In the genomic region with DNA sequence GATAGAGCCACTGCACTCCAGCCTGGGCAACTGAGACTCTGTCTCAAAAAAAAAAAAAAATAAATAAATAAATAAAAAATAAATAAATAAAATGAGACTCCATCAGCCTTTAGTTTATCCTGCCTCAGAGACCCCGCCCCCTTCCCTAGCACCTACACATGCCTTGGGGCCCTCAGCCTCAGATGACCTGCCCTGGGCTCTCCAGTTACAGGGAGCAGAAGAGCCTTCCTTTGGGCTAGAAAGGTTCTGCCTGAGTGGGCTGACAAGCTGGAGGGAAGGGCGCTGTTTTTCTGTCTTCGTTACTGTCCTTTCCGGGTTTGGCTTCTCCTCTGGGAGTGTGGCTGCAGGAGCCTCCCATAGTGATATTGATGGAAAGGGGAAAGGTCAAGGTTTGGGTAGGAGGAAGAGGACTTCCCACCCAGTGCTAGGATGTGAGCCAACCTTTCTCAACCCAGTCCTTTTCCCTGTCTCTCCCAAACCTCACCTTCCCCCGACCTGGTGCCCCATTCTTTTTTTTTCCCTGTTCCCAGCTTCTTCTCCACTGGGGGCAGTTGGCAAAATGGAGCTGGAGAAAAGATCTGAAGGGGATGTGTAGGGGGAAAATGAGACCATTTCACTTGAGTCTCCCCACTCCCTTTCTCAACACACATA, we compare ENCODE assay signal across 9 cellular contexts. TPM values are rescaled to one million over a fixed set of nuclear protein-coding genes. Genes with fewer than 3 reads are reported as not detected.
DNase-seq lines count a peak whose midpoint lies in the region; ATAC-seq and TF ChIP-seq lines count a peak whose summit lies in the region.
"Had no signal": no experiment of that assay in that cellular context is flagged by ENCODE, and none has a peak within 500 bp of the region (broad histone marks: within the 10 kb centered on the region; RNA-seq: fewer than 3 reads in every experiment).

No MANE protein-coding gene starts in this region.

- H3K27me3 Mint-ChIP-seq in MCF 10A (ENCODE audit: insufficient read depth, unreplicated experiment) = no peaks in the 10 kb centered on the region

- H3K36me3 Mint-ChIP-seq in MCF 10A (ENCODE audit: insufficient read depth, unreplicated experiment) = peaks cover 24% of the 10 kb centered on the region

- no peak for TF ChIP-seq EP300 in neural cell (conservative IDR thresholded peaks at IDR 0.05; ENCODE audit: poor library complexity, severe bottlenecking)

- TF ChIP-seq CTCF in MCF 10A (IDR thresholded peaks at IDR 0.05; ENCODE audit: unreplicated experiment) (no peak), neural cell (IDR thresholded peaks at IDR 0.05; ENCODE audit: poor library complexity, severe bottlenecking) (peak; percentile 27)

- peak overlapping the region; percentile 91 for H3K27ac Mint-ChIP-seq in MCF 10A (ENCODE audit: low read depth, unreplicated experiment)

- H3F3A ChIP-seq in neural cell (ENCODE audit: insufficient read depth, low read length, poor library complexity, severe bottlenecking) = peaks cover 5% of the 10 kb centered on the region

- no peak for TF ChIP-seq RAD21 in neural cell (conservative IDR thresholded peaks at IDR 0.05)

- H3K9me3 ChIP-seq in KOPT-K1 (ENCODE audit: insufficient read depth, low read length, poor library complexity, severe bottlenecking) (no peaks in the 10 kb centered on the region), neural cell (ENCODE audit: low read length) (no peaks in the 10 kb centered on the region)

- POLR2A ChIA-PET in MCF 10A (lab: Yijun Ruan, JAX) = interaction anchor here (0.7 to 6.5 kb wide), 7 partner anchors 15 to 388 kb away, joined by 3 to 69 read pairs (median 15); a partner anchor contains a TSS

- peaks cover 26% of the 10 kb centered on the region for H3K79me2 ChIP-seq in neural cell (replicated peaks; ENCODE audit: insufficient read depth, low read length)

- peak overlapping the region; percentile 97 for H3K4me3 Mint-ChIP-seq in MCF 10A (ENCODE audit: unreplicated experiment)

- H3K9me3 Mint-ChIP-seq in MCF 10A (ENCODE audit: unreplicated experiment) = no peaks in the 10 kb centered on the region

- peak; percentile 20 for DNase-seq in COLO668 (lab: John Stamatoyannopoulos, UW; ENCODE audit: unreplicated experiment)
- DNase-seq in MCF 10A (ENCODE audit: unreplicated experiment) = no peak
- no peak for DNase-seq in CD1c-positive myeloid dendritic cell (ENCODE audit: extremely low spot score)
- no peak for DNase-seq in effector CD8-positive, alpha-beta T cell (lab: John Stamatoyannopoulos, UW)
- DNase-seq: NCI-H226 had no signal

- no TSS peak for BruUV-seq in MCF 10A (replicated peaks; lab: Mats Ljungman, UMichigan)

- peak overlapping the region; percentile 97 for H3K9ac ChIP-seq in neural cell (ENCODE audit: low read length)

- H3K4me2 ChIP-seq in neural cell (ENCODE audit: low read length) = peak overlapping the region; percentile 65

- H3K4me1 Mint-ChIP-seq in MCF 10A (ENCODE audit: insufficient read depth, unreplicated experiment) = peaks cover 5% of the 10 kb centered on the region

- H3K27ac ChIP-seq in KOPT-K1 (ENCODE audit: low read depth, low read length, poor library complexity, severe bottlenecking) = peak overlapping the region; percentile 86
- H3K27ac ChIP-seq in neural cell (ENCODE audit: low read length) = peak overlapping the region; percentile 98

- peaks cover 25% of the 10 kb centered on the region for H3K36me3 ChIP-seq in KOPT-K1 (ENCODE audit: insufficient read depth, low read length)
- no peaks in the 10 kb centered on the region for H3K36me3 ChIP-seq in neural cell (ENCODE audit: insufficient read depth, low read length)

- no peaks in the 10 kb centered on the region for H3K27me3 ChIP-seq in neural cell (ENCODE audit: insufficient read depth, low read depth, low read length)

- H3K9me2 ChIP-seq in neural cell (ENCODE audit: insufficient read depth, low read length) = no peaks in the 10 kb centered on the region

- CTCF ChIA-PET in MCF 10A (lab: Yijun Ruan, JAX) = interaction anchor here (0.6 to 6.1 kb wide), 5 partner anchors 17 to 166 kb away, joined by 3 to 75 read pairs (median 4); no protein-coding TSS in a partner anchor

- intact Hi-C loops in MCF 10A (cut with micrococcal nuclease) = loop anchor here (10.0 kb wide), 1 partner anchor 46 kb away; a partner anchor contains a TSS

- ATAC-seq in HG02763 (IDR thresholded peaks at IDR 0.05; ENCODE audit: unreplicated experiment) (no peak), GM19395 (IDR thresholded peaks at IDR 0.05; ENCODE audit: unreplicated experiment) (no peak)

- H3K4me3 ChIP-seq in neural cell (ENCODE audit: low read length) = peak overlapping the region; percentile 100

- no peaks in the 10 kb centered on the region for H4K20me1 ChIP-seq in neural cell (ENCODE audit: insufficient read depth)

- no peak overlapping the region for H2AFZ ChIP-seq in neural cell (ENCODE audit: low read depth, low read length)

TF ChIP-seq in neural cell, 6 proteins besides CTCF, POLR2A, EP300 and RAD21:
- TF ChIP-seq, protein P1, sequence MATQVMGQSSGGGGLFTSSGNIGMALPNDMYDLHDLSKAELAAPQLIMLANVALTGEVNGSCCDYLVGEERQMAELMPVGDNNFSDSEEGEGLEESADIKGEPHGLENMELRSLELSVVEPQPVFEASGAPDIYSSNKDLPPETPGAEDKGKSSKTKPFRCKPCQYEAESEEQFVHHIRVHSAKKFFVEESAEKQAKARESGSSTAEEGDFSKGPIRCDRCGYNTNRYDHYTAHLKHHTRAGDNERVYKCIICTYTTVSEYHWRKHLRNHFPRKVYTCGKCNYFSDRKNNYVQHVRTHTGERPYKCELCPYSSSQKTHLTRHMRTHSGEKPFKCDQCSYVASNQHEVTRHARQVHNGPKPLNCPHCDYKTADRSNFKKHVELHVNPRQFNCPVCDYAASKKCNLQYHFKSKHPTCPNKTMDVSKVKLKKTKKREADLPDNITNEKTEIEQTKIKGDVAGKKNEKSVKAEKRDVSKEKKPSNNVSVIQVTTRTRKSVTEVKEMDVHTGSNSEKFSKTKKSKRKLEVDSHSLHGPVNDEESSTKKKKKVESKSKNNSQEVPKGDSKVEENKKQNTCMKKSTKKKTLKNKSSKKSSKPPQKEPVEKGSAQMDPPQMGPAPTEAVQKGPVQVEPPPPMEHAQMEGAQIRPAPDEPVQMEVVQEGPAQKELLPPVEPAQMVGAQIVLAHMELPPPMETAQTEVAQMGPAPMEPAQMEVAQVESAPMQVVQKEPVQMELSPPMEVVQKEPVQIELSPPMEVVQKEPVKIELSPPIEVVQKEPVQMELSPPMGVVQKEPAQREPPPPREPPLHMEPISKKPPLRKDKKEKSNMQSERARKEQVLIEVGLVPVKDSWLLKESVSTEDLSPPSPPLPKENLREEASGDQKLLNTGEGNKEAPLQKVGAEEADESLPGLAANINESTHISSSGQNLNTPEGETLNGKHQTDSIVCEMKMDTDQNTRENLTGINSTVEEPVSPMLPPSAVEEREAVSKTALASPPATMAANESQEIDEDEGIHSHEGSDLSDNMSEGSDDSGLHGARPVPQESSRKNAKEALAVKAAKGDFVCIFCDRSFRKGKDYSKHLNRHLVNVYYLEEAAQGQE (IDR thresholded peaks at IDR 0.05; ENCODE audit: borderline replicate concordance) = no peak
- TF ChIP-seq POLR2AphosphoS5 (IDR thresholded peaks at IDR 0.05) = no peak
- no peak for TF ChIP-seq TAF1 (IDR thresholded peaks at IDR 0.05; ENCODE audit: low read depth)
- no peak for TF ChIP-seq EZH2 (IDR thresholded peaks at IDR 0.05; ENCODE audit: borderline replicate concordance, insufficient read depth, low read length, poor library complexity, severe bottlenecking)
- no peak for TF ChIP-seq SMC3 (conservative IDR thresholded peaks at IDR 0.05; ENCODE audit: poor library complexity)
- no peak for TF ChIP-seq MXI1 (conservative IDR thresholded peaks at IDR 0.05; ENCODE audit: poor library complexity, severe bottlenecking)

RNA-seq across cellular contexts. Expression of a gene that starts 1.5 kb away (rescaled TPM):
- 241 and 317 TPM in 2 replicates for total RNA-seq in MCF 10A (2022)
- polyA plus RNA-seq in neural cell = 121 and 145 TPM in 2 replicates
- polyA minus RNA-seq in neural cell = 162 and 165 TPM in 2 replicates

RNA-seq across cellular contexts. Expression of a gene that starts 1.7 kb away (rescaled TPM):
- total RNA-seq in MCF 10A (2022) = not detected in 2 replicates
- 16.7 and 17.2 TPM in 2 replicates for polyA plus RNA-seq in neural cell
- 17.5 and 22.6 TPM in 2 replicates for polyA minus RNA-seq in neural cell

RNA-seq across cellular contexts. Expression of a gene that starts 19.4 kb away (rescaled TPM):
- 32.2 and 33.5 TPM in 2 replicates for total RNA-seq in MCF 10A (2022)
- polyA plus RNA-seq in neural cell = 12.1 and 14.4 TPM in 2 replicates
- polyA minus RNA-seq in neural cell = 55.0 and 58.7 TPM in 2 replicates

RNA-seq across cellular contexts. Expression of a gene that starts 24.4 kb away (rescaled TPM):
- 0.61 and 0.79 TPM in 2 replicates for total RNA-seq in MCF 10A (2022)
- not detected in 2 replicates for polyA plus RNA-seq in neural cell
- not detected in 2 replicates for polyA minus RNA-seq in neural cell

RNA-seq across cellular contexts. Expression of a gene that starts 38.9 kb away (rescaled TPM):
- total RNA-seq in MCF 10A (2022) = not detected in 2 replicates
- polyA plus RNA-seq in neural cell = not detected in 2 replicates
- polyA minus RNA-seq in neural cell = not detected in 2 replicates
